35 cellular contexts compared by ENCODE assay signal in the genomic region with DNA sequence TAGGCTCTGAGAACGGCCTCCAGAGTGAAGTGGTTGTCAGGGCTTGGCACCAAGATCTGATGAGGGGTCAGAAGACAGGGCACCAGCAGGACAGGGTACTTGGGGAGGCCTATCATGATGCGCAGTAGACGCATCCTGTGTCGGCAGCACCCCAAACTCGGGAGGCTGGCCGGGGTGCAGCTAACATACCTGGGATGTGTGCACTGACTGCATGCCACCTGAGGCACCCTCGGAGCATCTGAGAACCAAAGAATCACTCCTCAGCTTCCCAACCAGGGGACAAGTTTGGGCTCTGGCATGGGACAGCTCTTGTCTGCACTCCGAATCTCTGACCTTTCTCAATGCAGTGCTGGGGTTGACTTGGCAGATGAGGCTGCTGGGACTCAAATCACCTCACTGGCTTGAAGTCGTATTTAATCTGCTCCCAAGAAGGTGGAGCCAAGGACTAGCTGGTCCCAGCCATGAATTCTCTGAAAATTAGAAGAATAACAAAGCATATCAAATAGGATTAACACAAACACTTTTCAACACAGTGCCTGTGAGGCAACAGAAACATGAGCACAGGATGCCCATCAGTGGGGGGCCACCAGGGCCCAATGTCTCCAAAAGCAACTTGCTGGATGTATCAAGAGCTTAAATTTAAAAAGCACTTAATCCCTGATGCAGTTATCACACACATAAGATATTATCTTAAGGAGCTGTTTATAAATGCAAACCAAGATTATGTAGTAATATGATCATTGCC.
"Had no signal": no experiment of that assay in that cellular context is flagged by ENCODE, and none has a peak within 500 bp of the region (broad histone marks: within the 10 kb centered on the region; RNA-seq: fewer than 3 reads in every experiment).

No MANE protein-coding gene starts in this region.

- ATAC-seq: activated T-cell treated with anti-CD3 and anti-CD28 coated beads, Interleukin-2, amount 50 U/mL, for 72 hours; activated T-helper 17 cell treated with anti-CD3 and anti-CD28 coated beads, Interleukin-2, amount 50 U/mL, for 72 hours; Right ventricle myocardium inferior had no signal

- H3K4me1 ChIP-seq: ascending aorta, Peyer's patch had no signal

- H3K27me3 ChIP-seq: ascending aorta, Peyer's patch had no signal

- H3K4me3 Mint-ChIP-seq: activated CD4-positive, alpha-beta memory T cell treated with anti-CD3 and anti-CD28 coated beads, Interleukin-2, amount 10 ng/mL, durations not matched to agents 7 days and 5 days; activated CD8-positive, alpha-beta memory T cell treated with anti-CD3 and anti-CD28 coated beads, Interleukin-2, amount 10 ng/mL, durations not matched to agents 7 days and 5 days; activated naive CD8-positive, alpha-beta T cell treated with anti-CD3 and anti-CD28 coated beads for 36 hours; activated T-cell treated with anti-CD3 and anti-CD28 coated beads, Interleukin-2, amount 50 U/mL, for 72 hours; activated T-helper 17 cell treated with anti-CD3 and anti-CD28 coated beads, Interleukin-2, amount 50 U/mL, for 72 hours had no signal

- H3K36me3 Mint-ChIP-seq: activated CD8-positive, alpha-beta memory T cell treated with anti-CD3 and anti-CD28 coated beads, Interleukin-2, amount 10 ng/mL, durations not matched to agents 7 days and 5 days; activated naive CD8-positive, alpha-beta T cell treated with anti-CD3 and anti-CD28 coated beads for 36 hours had no signal

- H3K27ac ChIP-seq: ascending aorta, KMS-11, Peyer's patch, RWPE1, SK-N-MC, WERI-Rb-1 had no signal

- H3K27ac Mint-ChIP-seq: activated CD4-positive, alpha-beta memory T cell treated with anti-CD3 and anti-CD28 coated beads, Interleukin-2, amount 10 ng/mL, durations not matched to agents 7 days and 5 days; activated CD8-positive, alpha-beta memory T cell treated with anti-CD3 and anti-CD28 coated beads, Interleukin-2, amount 10 ng/mL, durations not matched to agents 7 days and 5 days; activated naive CD8-positive, alpha-beta T cell treated with anti-CD3 and anti-CD28 coated beads for 36 hours; activated T-cell treated with anti-CD3 and anti-CD28 coated beads, Interleukin-2, amount 50 U/mL, for 72 hours; activated T-helper 17 cell treated with anti-CD3 and anti-CD28 coated beads, Interleukin-2, amount 50 U/mL, for 72 hours had no signal

- H3K4me3 ChIP-seq: ascending aorta, Peyer's patch, SK-N-MC had no signal

- H3K36me3 ChIP-seq: ascending aorta, Peyer's patch, WERI-Rb-1 had no signal

- DNase-seq: activated CD4-positive, alpha-beta T cell treated with anti-CD3 and anti-CD28 coated beads for 1 hour; activated CD4-positive, alpha-beta T cell treated with anti-CD3 and anti-CD28 coated beads for 48 hours; activated CD4-positive, CD25-positive, alpha-beta regulatory T cell; activated CD8-positive, alpha-beta memory T cell treated with anti-CD3 and anti-CD28 coated beads for 24 hours; activated CD8-positive, alpha-beta memory T cell treated with anti-CD3 and anti-CD28 coated beads, Interleukin-2, amount 50 U/mL, for 48 hours; activated effector memory CD4-positive, alpha-beta T cell treated with anti-CD3 and anti-CD28 coated beads, Interleukin-2, amount 50 U/mL, for 16 hours; activated naive CD4-positive, alpha-beta T cell; activated naive CD4-positive, alpha-beta T cell treated with anti-CD3 and anti-CD28 coated beads, Interleukin-2, amount 50 U/mL, for 16 hours; activated naive CD8-positive, alpha-beta T cell treated with anti-CD3 and anti-CD28 coated beads for 36 hours; activated T-cell treated with anti-CD3 and anti-CD28 coated beads, Interleukin-2, amount 50 U/mL, for 72 hours; amniotic stem cell; MM.1S; MV-4-11; NCI-H1092; NCI-H1436 treated with DMSO at 0.1 percent for 48 hours; NCI-H1694 treated with DMSO at 0.1 percent for 48 hours; NCI-H2029 treated with DMSO at 0.1 percent for 48 hours; NCI-H2107; NCI-H2171; NCI-H510A; NCI-H526; NCI-H748 treated with DMSO at 0.1 percent for 48 hours; NK-92 treated with Interleukin-12 subunit alpha and Interleukin-12 subunit beta, amount 100 ng/mL, for 24 hours; OCI-M1; T1000; WERI-Rb-1 had no signal

- H3K4me2 ChIP-seq: KMS-11 had no signal

- H3K9ac ChIP-seq: KMS-11 had no signal

- H3K4me1 Mint-ChIP-seq: activated naive CD8-positive, alpha-beta T cell treated with anti-CD3 and anti-CD28 coated beads for 36 hours; activated T-helper 17 cell treated with anti-CD3 and anti-CD28 coated beads, Interleukin-2, amount 50 U/mL, for 72 hours had no signal

- H3K9me3 Mint-ChIP-seq: activated CD4-positive, alpha-beta memory T cell treated with anti-CD3 and anti-CD28 coated beads, Interleukin-2, amount 10 ng/mL, durations not matched to agents 7 days and 5 days; activated naive CD8-positive, alpha-beta T cell treated with anti-CD3 and anti-CD28 coated beads for 36 hours; activated T-cell treated with anti-CD3 and anti-CD28 coated beads, Interleukin-2, amount 50 U/mL, for 72 hours; activated T-helper 17 cell treated with anti-CD3 and anti-CD28 coated beads, Interleukin-2, amount 50 U/mL, for 72 hours had no signal

- H3K9me3 ChIP-seq: ascending aorta, Peyer's patch had no signal
